In the genomic region with DNA sequence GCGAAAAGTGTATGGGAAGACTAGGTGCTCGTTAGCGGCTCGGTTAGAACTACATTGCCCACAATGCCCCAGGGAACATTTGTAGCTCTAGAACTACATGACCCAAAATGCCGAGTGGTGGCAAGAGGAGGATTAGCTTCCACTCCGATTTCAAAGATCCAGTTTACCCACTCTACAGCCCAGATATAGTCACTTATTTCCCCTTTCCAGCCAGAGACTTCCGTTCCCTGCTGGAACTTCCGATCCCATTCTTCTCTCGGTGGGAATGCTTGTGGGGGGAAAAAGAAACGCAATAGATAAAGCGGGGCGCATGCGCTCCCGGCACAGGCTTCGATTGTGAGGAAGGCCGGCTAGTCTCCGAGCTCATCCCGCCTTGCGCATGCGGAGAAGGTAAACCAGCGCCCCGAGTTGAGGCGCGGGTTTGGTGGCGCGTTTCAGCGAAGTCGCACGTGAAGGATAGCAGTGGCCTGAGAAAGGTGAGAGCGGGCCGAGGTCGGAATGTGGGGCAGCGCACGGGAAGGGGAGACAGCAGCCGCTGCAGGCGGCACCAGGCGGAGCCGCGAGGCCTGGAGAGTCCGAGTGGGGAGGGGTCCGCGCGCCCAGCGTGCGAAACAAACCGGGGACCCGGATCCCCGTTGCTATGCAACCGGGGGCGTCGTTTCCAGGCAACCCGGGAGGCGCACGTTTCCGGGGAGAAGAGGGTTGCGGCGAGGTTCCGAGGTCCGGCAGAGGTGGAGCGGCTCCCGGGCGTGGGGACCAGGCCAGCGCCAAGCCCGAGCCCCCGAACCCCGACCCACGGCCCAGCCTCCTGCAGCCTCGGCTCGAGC, we compare ENCODE assay signal across 1 cellular context.
TF ChIP-seq lines count a peak whose summit lies in the region.

A gene with protein sequence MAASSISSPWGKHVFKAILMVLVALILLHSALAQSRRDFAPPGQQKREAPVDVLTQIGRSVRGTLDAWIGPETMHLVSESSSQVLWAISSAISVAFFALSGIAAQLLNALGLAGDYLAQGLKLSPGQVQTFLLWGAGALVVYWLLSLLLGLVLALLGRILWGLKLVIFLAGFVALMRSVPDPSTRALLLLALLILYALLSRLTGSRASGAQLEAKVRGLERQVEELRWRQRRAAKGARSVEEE (plus strand): TSS at position 366 of the 827 bp plus-strand sequence. CDS start 5,536 bp downstream, outside the sequence.

TF ChIP-seq in K562, 482 proteins besides CTCF, POLR2A, EP300 and RAD21 (continued from another document and continues in another):
- TF ChIP-seq, protein P1, sequence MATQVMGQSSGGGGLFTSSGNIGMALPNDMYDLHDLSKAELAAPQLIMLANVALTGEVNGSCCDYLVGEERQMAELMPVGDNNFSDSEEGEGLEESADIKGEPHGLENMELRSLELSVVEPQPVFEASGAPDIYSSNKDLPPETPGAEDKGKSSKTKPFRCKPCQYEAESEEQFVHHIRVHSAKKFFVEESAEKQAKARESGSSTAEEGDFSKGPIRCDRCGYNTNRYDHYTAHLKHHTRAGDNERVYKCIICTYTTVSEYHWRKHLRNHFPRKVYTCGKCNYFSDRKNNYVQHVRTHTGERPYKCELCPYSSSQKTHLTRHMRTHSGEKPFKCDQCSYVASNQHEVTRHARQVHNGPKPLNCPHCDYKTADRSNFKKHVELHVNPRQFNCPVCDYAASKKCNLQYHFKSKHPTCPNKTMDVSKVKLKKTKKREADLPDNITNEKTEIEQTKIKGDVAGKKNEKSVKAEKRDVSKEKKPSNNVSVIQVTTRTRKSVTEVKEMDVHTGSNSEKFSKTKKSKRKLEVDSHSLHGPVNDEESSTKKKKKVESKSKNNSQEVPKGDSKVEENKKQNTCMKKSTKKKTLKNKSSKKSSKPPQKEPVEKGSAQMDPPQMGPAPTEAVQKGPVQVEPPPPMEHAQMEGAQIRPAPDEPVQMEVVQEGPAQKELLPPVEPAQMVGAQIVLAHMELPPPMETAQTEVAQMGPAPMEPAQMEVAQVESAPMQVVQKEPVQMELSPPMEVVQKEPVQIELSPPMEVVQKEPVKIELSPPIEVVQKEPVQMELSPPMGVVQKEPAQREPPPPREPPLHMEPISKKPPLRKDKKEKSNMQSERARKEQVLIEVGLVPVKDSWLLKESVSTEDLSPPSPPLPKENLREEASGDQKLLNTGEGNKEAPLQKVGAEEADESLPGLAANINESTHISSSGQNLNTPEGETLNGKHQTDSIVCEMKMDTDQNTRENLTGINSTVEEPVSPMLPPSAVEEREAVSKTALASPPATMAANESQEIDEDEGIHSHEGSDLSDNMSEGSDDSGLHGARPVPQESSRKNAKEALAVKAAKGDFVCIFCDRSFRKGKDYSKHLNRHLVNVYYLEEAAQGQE (CRISPR knock-in tag; IDR thresholded peaks at IDR 0.05; ENCODE audit: low read depth): 0 out of 2 replicates have a peak, but pooled peaks have one; percentile 57
- TF ChIP-seq GATAD2A (IDR thresholded peaks at IDR 0.05): no peak
- peak; percentile 70 for TF ChIP-seq GABPA (tag; conservative IDR thresholded peaks at IDR 0.05; ENCODE audit: low read depth)
- TF ChIP-seq ZEB2 (IDR thresholded peaks at IDR 0.05): no peak
- TF ChIP-seq TAF9B (IDR thresholded peaks at IDR 0.05; ENCODE audit: partially characterized antibody): no peak
- TF ChIP-seq XRCC4 (IDR thresholded peaks at IDR 0.05; ENCODE audit: extremely low read depth, insufficient read depth, insufficient read length): no peak
- TF ChIP-seq ZNF217 (CRISPR knock-in tag; IDR thresholded peaks at IDR 0.05): no peak
- no peak for TF ChIP-seq U2AF1 (optimal IDR thresholded peaks at IDR 0.05; ENCODE audit: low read depth, low read length)
- no peak for TF ChIP-seq SNIP1 (IDR thresholded peaks at IDR 0.05; ENCODE audit: low read depth)
- TF ChIP-seq, protein P2, sequence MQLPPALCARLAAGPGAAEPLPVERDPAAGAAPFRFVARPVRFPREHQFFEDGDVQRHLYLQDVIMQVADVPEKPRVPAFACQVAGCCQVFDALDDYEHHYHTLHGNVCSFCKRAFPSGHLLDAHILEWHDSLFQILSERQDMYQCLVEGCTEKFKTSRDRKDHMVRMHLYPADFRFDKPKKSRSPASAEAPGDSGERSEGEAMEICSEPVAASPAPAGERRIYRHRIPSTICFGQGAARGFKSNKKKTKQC (CRISPR knock-in tag; IDR thresholded peaks at IDR 0.05): peak; percentile 80; the same call in 1 of the 2 replicates
- TF ChIP-seq BRD9 (IDR thresholded peaks at IDR 0.05; ENCODE audit: low read depth, partially characterized antibody): no peak
- no peak for TF ChIP-seq NCOR1 (IDR thresholded peaks at IDR 0.05)
- TF ChIP-seq, protein P3, sequence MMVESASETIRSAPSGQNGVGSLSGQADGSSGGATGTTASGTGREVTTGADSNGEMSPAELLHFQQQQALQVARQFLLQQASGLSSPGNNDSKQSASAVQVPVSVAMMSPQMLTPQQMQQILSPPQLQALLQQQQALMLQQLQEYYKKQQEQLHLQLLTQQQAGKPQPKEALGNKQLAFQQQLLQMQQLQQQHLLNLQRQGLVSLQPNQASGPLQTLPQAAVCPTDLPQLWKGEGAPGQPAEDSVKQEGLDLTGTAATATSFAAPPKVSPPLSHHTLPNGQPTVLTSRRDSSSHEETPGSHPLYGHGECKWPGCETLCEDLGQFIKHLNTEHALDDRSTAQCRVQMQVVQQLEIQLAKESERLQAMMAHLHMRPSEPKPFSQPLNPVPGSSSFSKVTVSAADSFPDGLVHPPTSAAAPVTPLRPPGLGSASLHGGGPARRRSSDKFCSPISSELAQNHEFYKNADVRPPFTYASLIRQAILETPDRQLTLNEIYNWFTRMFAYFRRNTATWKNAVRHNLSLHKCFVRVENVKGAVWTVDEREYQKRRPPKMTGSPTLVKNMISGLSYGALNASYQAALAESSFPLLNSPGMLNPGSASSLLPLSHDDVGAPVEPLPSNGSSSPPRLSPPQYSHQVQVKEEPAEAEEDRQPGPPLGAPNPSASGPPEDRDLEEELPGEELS (CRISPR knock-in tag; IDR thresholded peaks at IDR 0.05; ENCODE audit: borderline replicate concordance): no peak; the same call in 1 of the 2 replicates
- TF ChIP-seq U2AF2 (optimal IDR thresholded peaks at IDR 0.05; ENCODE audit: low read depth, low read length): no peak
- no peak for TF ChIP-seq FOXM1 (IDR thresholded peaks at IDR 0.05; ENCODE audit: low read depth)
- TF ChIP-seq FOXM1 (CRISPR knock-in tag; IDR thresholded peaks at IDR 0.05; ENCODE audit: low read depth): no peak
- TF ChIP-seq PPARD (CRISPR knock-in tag; IDR thresholded peaks at IDR 0.05): no peak
- TF ChIP-seq COPS2 (conservative IDR thresholded peaks at IDR 0.05): no peak
- no peak for TF ChIP-seq ZNF24 (IDR thresholded peaks at IDR 0.05)
- peak in 1 of 2 experiments; percentile 72; a peak in 1 of 4 replicates for TF ChIP-seq CSDE1 (IDR thresholded peaks at IDR 0.05)
- no peak for TF ChIP-seq CBX2 (IDR thresholded peaks at IDR 0.05; ENCODE audit: insufficient read depth, low read length, poor library complexity, severe bottlenecking)
- TF ChIP-seq PYGO2 (tag; IDR thresholded peaks at IDR 0.05): no peak
- no peak for TF ChIP-seq PTBP1 (IDR thresholded peaks at IDR 0.05; ENCODE audit: low read depth, low read length)
- peak; percentile 99 for TF ChIP-seq L3MBTL2 (IDR thresholded peaks at IDR 0.05)
- no peak for TF ChIP-seq ZNF77 (CRISPR knock-in tag; IDR thresholded peaks at IDR 0.05)
- TF ChIP-seq, protein P4, sequence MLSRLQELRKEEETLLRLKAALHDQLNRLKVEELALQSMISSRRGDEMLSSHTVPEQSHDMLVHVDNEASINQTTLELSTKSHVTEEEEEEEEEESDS (CRISPR knock-in tag; IDR thresholded peaks at IDR 0.05): no peak
- peak; percentile 83 for TF ChIP-seq POLR2G (IDR thresholded peaks at IDR 0.05; ENCODE audit: low read depth, low read length)
- no peak for TF ChIP-seq KLF1 (tag; IDR thresholded peaks at IDR 0.05)
- TF ChIP-seq, protein P5, sequence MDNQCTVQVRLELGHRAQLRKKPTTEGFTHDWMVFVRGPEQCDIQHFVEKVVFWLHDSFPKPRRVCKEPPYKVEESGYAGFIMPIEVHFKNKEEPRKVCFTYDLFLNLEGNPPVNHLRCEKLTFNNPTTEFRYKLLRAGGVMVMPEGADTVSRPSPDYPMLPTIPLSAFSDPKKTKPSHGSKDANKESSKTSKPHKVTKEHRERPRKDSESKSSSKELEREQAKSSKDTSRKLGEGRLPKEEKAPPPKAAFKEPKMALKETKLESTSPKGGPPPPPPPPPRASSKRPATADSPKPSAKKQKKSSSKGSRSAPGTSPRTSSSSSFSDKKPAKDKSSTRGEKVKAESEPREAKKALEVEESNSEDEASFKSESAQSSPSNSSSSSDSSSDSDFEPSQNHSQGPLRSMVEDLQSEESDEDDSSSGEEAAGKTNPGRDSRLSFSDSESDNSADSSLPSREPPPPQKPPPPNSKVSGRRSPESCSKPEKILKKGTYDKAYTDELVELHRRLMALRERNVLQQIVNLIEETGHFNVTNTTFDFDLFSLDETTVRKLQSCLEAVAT (IDR thresholded peaks at IDR 0.05): no peak
- TF ChIP-seq MAZ (CRISPR knock-in tag; conservative IDR thresholded peaks at IDR 0.05 in 1 of 2, IDR thresholded peaks at IDR 0.05 in 1 of 2): peak; percentile 42 to 59; a peak in 3 of 4 replicates
- no peak for TF ChIP-seq HNRNPK (IDR thresholded peaks at IDR 0.05; ENCODE audit: low read depth, low read length, poor library complexity, severe bottlenecking)
- TF ChIP-seq FOXK2 (conservative IDR thresholded peaks at IDR 0.05 in 1 of 2, IDR thresholded peaks at IDR 0.05 in 1 of 2; ENCODE audit: low read depth in 2 of 2): peak in 1 of 2 experiments; percentile 41; a peak in 1 of 4 replicates
- no peak; the same call in 1 of the 2 replicates for TF ChIP-seq FOXP1 (CRISPR knock-in tag; IDR thresholded peaks at IDR 0.05)
- TF ChIP-seq, protein P6, sequence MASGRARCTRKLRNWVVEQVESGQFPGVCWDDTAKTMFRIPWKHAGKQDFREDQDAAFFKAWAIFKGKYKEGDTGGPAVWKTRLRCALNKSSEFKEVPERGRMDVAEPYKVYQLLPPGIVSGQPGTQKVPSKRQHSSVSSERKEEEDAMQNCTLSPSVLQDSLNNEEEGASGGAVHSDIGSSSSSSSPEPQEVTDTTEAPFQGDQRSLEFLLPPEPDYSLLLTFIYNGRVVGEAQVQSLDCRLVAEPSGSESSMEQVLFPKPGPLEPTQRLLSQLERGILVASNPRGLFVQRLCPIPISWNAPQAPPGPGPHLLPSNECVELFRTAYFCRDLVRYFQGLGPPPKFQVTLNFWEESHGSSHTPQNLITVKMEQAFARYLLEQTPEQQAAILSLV (tag; IDR thresholded peaks at IDR 0.05): no peak
- TF ChIP-seq, protein P7, sequence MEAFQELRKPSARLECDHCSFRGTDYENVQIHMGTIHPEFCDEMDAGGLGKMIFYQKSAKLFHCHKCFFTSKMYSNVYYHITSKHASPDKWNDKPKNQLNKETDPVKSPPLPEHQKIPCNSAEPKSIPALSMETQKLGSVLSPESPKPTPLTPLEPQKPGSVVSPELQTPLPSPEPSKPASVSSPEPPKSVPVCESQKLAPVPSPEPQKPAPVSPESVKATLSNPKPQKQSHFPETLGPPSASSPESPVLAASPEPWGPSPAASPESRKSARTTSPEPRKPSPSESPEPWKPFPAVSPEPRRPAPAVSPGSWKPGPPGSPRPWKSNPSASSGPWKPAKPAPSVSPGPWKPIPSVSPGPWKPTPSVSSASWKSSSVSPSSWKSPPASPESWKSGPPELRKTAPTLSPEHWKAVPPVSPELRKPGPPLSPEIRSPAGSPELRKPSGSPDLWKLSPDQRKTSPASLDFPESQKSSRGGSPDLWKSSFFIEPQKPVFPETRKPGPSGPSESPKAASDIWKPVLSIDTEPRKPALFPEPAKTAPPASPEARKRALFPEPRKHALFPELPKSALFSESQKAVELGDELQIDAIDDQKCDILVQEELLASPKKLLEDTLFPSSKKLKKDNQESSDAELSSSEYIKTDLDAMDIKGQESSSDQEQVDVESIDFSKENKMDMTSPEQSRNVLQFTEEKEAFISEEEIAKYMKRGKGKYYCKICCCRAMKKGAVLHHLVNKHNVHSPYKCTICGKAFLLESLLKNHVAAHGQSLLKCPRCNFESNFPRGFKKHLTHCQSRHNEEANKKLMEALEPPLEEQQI (IDR thresholded peaks at IDR 0.05): no peak
- TF ChIP-seq ZNF766 (CRISPR knock-in tag; conservative IDR thresholded peaks at IDR 0.05): peak; percentile 77; the same call in 1 of the 2 replicates
- no peak for TF ChIP-seq TCF7L2 (IDR thresholded peaks at IDR 0.05; ENCODE audit: low read depth, low read length)
- no peak for TF ChIP-seq KAT2B (IDR thresholded peaks at IDR 0.05; ENCODE audit: low read depth, low read length)
- TF ChIP-seq BMI1 (IDR thresholded peaks at IDR 0.05; ENCODE audit: low read length): no peak
- TF ChIP-seq, protein P8, sequence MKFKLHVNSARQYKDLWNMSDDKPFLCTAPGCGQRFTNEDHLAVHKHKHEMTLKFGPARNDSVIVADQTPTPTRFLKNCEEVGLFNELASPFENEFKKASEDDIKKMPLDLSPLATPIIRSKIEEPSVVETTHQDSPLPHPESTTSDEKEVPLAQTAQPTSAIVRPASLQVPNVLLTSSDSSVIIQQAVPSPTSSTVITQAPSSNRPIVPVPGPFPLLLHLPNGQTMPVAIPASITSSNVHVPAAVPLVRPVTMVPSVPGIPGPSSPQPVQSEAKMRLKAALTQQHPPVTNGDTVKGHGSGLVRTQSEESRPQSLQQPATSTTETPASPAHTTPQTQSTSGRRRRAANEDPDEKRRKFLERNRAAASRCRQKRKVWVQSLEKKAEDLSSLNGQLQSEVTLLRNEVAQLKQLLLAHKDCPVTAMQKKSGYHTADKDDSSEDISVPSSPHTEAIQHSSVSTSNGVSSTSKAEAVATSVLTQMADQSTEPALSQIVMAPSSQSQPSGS (CRISPR knock-in tag; IDR thresholded peaks at IDR 0.05): no peak
- TF ChIP-seq, protein P9, sequence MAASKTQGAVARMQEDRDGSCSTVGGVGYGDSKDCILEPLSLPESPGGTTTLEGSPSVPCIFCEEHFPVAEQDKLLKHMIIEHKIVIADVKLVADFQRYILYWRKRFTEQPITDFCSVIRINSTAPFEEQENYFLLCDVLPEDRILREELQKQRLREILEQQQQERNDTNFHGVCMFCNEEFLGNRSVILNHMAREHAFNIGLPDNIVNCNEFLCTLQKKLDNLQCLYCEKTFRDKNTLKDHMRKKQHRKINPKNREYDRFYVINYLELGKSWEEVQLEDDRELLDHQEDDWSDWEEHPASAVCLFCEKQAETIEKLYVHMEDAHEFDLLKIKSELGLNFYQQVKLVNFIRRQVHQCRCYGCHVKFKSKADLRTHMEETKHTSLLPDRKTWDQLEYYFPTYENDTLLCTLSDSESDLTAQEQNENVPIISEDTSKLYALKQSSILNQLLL (CRISPR knock-in tag; IDR thresholded peaks at IDR 0.05; ENCODE audit: borderline replicate concordance): no peak
- TF ChIP-seq, protein P10, sequence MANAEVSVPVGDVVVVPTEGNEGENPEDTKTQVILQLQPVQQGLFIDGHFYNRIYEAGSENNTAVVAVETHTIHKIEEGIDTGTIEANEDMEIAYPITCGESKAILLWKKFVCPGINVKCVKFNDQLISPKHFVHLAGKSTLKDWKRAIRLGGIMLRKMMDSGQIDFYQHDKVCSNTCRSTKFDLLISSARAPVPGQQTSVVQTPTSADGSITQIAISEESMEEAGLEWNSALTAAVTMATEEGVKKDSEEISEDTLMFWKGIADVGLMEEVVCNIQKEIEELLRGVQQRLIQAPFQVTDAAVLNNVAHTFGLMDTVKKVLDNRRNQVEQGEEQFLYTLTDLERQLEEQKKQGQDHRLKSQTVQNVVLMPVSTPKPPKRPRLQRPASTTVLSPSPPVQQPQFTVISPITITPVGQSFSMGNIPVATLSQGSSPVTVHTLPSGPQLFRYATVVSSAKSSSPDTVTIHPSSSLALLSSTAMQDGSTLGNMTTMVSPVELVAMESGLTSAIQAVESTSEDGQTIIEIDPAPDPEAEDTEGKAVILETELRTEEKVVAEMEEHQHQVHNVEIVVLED (CRISPR knock-in tag; IDR thresholded peaks at IDR 0.05): no peak
